ENCODE assay signal across 8 cellular contexts in the genomic region with DNA sequence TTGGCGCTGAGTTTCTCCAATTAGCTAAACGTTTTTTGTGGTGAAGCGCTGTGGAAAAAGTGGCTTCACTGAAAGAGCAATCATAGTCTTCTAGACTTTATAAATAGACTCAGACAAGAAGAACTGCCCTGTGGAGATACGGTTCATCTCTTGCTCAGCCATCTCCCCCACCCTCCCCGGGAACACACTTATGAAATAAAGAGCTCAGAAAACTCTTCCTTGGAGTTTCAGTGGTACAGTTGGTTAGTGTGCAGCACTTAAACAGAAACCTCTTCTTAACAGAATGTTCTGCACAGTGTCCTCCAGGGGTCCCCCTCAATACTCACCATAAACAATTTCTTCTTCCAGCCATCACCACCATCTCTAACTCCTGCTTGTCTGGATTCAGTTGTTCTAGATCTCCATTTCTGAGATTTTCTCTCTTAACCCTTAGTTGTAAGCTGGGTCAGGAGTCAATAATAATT.
A peak's percentile ranks its signal among the peaks of the same experiment; 100 is the strongest.
DNase-seq lines count a peak whose midpoint lies in the region; ATAC-seq and TF ChIP-seq lines count a peak whose summit lies in the region.

No MANE protein-coding gene starts in this region.

- intact Hi-C loops in CD4-positive, alpha-beta T cell (cut with DNase I, micrococcal nuclease), result no loop called here

- no peaks in the 10 kb centered on the region for H3K4me1 ChIP-seq in fibroblast of lung (ENCODE audit: control insufficient read depth, extremely low read depth, insufficient read depth, low read length)

- peak; percentile 46 for ATAC-seq in CD4-positive, alpha-beta T cell (ENCODE audit: poor library complexity)
- ATAC-seq in GM19467 (IDR thresholded peaks at IDR 0.05; ENCODE audit: unreplicated experiment) (peak; percentile 97), HG03460 (IDR thresholded peaks at IDR 0.05; ENCODE audit: unreplicated experiment) (peak; percentile 93)

- TF ChIP-seq CTCF in CD4-positive, alpha-beta T cell (IDR thresholded peaks at IDR 0.05), result peak; percentile 41
- TF ChIP-seq CTCF in fibroblast of lung (conservative IDR thresholded peaks at IDR 0.05 in 1 of 2, IDR thresholded peaks at IDR 0.05 in 1 of 2; ENCODE audit: low read depth in 1 of 2, low read length in 2 of 2), result peak; percentile 7 to 16

- peaks cover 1% of the 10 kb centered on the region for H3K36me3 ChIP-seq in fibroblast of lung (ENCODE audit: control insufficient read depth, insufficient read depth, low read length)

- DNase-seq in CD4-positive, alpha-beta T cell, result no peak
- DNase-seq in fibroblast of lung (ENCODE audit: low read depth in 2 of 2) (no peak), NCI-H1105 (lab: John Stamatoyannopoulos, UW) (no peak), NCI-H2029 (lab: John Stamatoyannopoulos, UW) (no peak)
- DNase-seq in stimulated activated naive CD4-positive, alpha-beta T cell treated with Interleukin-2 at 50 U/mL for 16 hours (lab: John Stamatoyannopoulos, UW), result no peak
- DNase-seq in activated T-cell treated with anti-CD3 and anti-CD28 coated beads, Interleukin-2, amount 50 U/mL, for 1 hour, result no peak

- H3K27ac Mint-ChIP-seq in CD4-positive, alpha-beta T cell, result no peak overlapping the region

- H3K27me3 Mint-ChIP-seq in CD4-positive, alpha-beta T cell, result no peaks in the 10 kb centered on the region

- peaks cover 27% of the 10 kb centered on the region for H3K4me1 Mint-ChIP-seq in CD4-positive, alpha-beta T cell (ENCODE audit: low read depth)

- H3K27me3 ChIP-seq in CD4-positive, alpha-beta T cell (ENCODE audit: control insufficient read depth, insufficient read depth, low read length), result no peaks in the 10 kb centered on the region
- H3K27me3 ChIP-seq in fibroblast of lung (ENCODE audit: control insufficient read depth, insufficient read depth, low read length), result no peaks in the 10 kb centered on the region

- H3K4me3 ChIP-seq in fibroblast of lung (replicated peaks in 1 of 4; ENCODE audit: control extremely low read depth in 1 of 4, insufficient read depth in 1 of 4, low read depth in 3 of 4, low read length in 4 of 4), result no peak overlapping the region

- peaks cover 8% of the 10 kb centered on the region for H3K36me3 Mint-ChIP-seq in CD4-positive, alpha-beta T cell (ENCODE audit: low read depth)

- POLR2A ChIA-PET in CD4-positive, alpha-beta T cell (lab: Charles Lee), result interaction anchor here (0.6 to 2.7 kb wide), 4 partner anchors 10 to 398 kb away, joined by 3 to 13 read pairs (median 8); a partner anchor contains a TSS

- no peaks in the 10 kb centered on the region for H3K9me3 Mint-ChIP-seq in CD4-positive, alpha-beta T cell

- H4K20me1 ChIP-seq in fibroblast of lung (ENCODE audit: control insufficient read depth, extremely low read depth, insufficient read depth, low read length), result no peaks in the 10 kb centered on the region

- CTCF ChIA-PET in CD4-positive, alpha-beta T cell (lab: Charles Lee), result interaction anchor here (0.6 kb wide), 1 partner anchor 154 kb away, joined by 3 read pairs; no protein-coding TSS in a partner anchor

- no peak overlapping the region for H3K9ac ChIP-seq in fibroblast of lung (ENCODE audit: insufficient read depth, low read length)

- H3K4me3 Mint-ChIP-seq in CD4-positive, alpha-beta T cell, result no peak overlapping the region

- H3K27ac ChIP-seq in CD4-positive, alpha-beta T cell (ENCODE audit: low read depth, low read length), result no peak overlapping the region
- H3K27ac ChIP-seq in fibroblast of lung (ENCODE audit: insufficient read depth, low read length), result no peak overlapping the region

- no peaks in the 10 kb centered on the region for H3K79me2 ChIP-seq in fibroblast of lung (ENCODE audit: control insufficient read depth, insufficient read depth, low read length)

- no peaks in the 10 kb centered on the region for H3K9me3 ChIP-seq in CD4-positive, alpha-beta T cell (ENCODE audit: control insufficient read depth, low read length)
- no peaks in the 10 kb centered on the region for H3K9me3 ChIP-seq in fibroblast of lung (ENCODE audit: control insufficient read depth, insufficient read depth, low read depth, low read length)

- H2AFZ ChIP-seq in fibroblast of lung (ENCODE audit: low read length), result no peak overlapping the region

- no peak overlapping the region for H3K4me2 ChIP-seq in fibroblast of lung (ENCODE audit: extremely low read depth, insufficient read depth, low read length)

Comparison
In these comparisons a context has a peak if more than half of its experiments do, and no peak if none do; other contexts are left out.
1. ATAC-seq: peak in every context shown above with its lines; median percentile 97 in GM19467; 93 in HG03460; 46 in CD4-positive, alpha-beta T cell.